Comparison of ENCODE assay signal across 10 cellular contexts in genomic region chr14:90444077-90444696, GRCh38. TPM values are rescaled to one million over a fixed set of nuclear protein-coding genes. Genes with fewer than 3 reads are reported as not detected.
DNase-seq lines count a peak whose midpoint lies in the region; TF ChIP-seq lines count a peak whose summit lies in the region.
"Had no signal": no experiment of that assay in that cellular context is flagged by ENCODE, and none has a peak within 500 bp of the region (broad histone marks: within the 10 kb centered on the region; RNA-seq: fewer than 3 reads in every experiment).

No MANE protein-coding gene starts in this region.

- TF ChIP-seq CTCF in GM10266 (IDR thresholded peaks at IDR 0.05; ENCODE audit: control insufficient read depth, insufficient read depth, low read depth, missing control alignments) (no peak), transverse colon (IDR thresholded peaks at IDR 0.05) (no peak)

- H3K9me3 Mint-ChIP-seq in activated CD4-positive, alpha-beta T cell treated with anti-CD3 and anti-CD28 coated beads, Interleukin-2, amount 10 ng/mL, durations not matched to agents 7 days and 5 days, result peaks cover 3% of the 10 kb centered on the region
- H3K9me3 Mint-ChIP-seq: activated T-helper 2 cell treated with anti-CD3 and anti-CD28 coated beads, Interferon-gamma antibody, Interleukin-2, Interleukin-4, amounts not matched to agents 10 μg/mL and 5 μg/mL and 100 μg/mL, durations not matched to agents 14 hours and 24 hours and 36 hours had no signal

- H3K36me3 ChIP-seq in transverse colon, result no peaks in the 10 kb centered on the region

- no peaks in the 10 kb centered on the region for H3K27me3 ChIP-seq in transverse colon

- TF ChIP-seq EP300 in transverse colon (IDR thresholded peaks at IDR 0.05; ENCODE audit: low read depth), result no peak

- intact Hi-C loops in transverse colon (cut with DNase I; ENCODE audit: low total_unique reads), result no loop called here

- no peak overlapping the region for H3K4me3 Mint-ChIP-seq in activated CD4-positive, alpha-beta T cell treated with anti-CD3 and anti-CD28 coated beads, Interleukin-2, amount 10 ng/mL, durations not matched to agents 7 days and 5 days
- H3K4me3 Mint-ChIP-seq: CD14-positive monocyte had no signal

- 45 to 74% methylated on average over 1 to 6 of the region's 6 CpGs for WGBS in transverse colon (ENCODE audit: low coverage in 1 of 2), 2 donors

- no peak overlapping the region for H3K4me3 ChIP-seq in transverse colon

- H3K9me3 ChIP-seq in transverse colon, result peaks cover 0 to 7% of the 10 kb centered on the region in 2 donors

- DNase-seq in Caki2 (ENCODE audit: low read depth) (peak; percentile 38), NCI-H2107 treated with DMSO at 0.1 percent for 48 hours (lab: John Stamatoyannopoulos, UW; ENCODE audit: unreplicated experiment) (peak; percentile 70), dermis blood vessel endothelial cell (peak; percentile 66), mucosa of gallbladder (ENCODE audit: low spot score) (peak; percentile 24), GM10266 (ENCODE audit: extremely low spot score) (no peak), anterior cingulate cortex (lab: John Stamatoyannopoulos, UW) (no peak), transverse colon (no peak)
- DNase-seq in activated CD4-positive, alpha-beta T cell treated with anti-CD3 and anti-CD28 coated beads, Interleukin-2, amount 10 ng/mL, durations not matched to agents 7 days and 5 days, result no peak

- no peaks in the 10 kb centered on the region for H3K4me1 ChIP-seq in transverse colon

- CTCF ChIA-PET in activated CD4-positive, alpha-beta T cell treated with anti-CD3 and anti-CD28 coated beads, Interleukin-2, amount 10 ng/mL, durations not matched to agents 7 days and 5 days (lab: Charles Lee), result interaction anchor here (0.7 to 1.3 kb wide), 3 partner anchors 12 to 256 kb away, joined by 3 read pairs; no protein-coding TSS in a partner anchor

- in situ Hi-C loops in Caki2 (cut with HindIII; ENCODE audit: low pct_unique_long_range_greater_than_20kb, low sequenced_read_pairs), result no loop called here
- in situ Hi-C loops in transverse colon (cut with MboI; ENCODE audit: low pct_ligation_motif_present in 1 of 4, low pct_unique_long_range_greater_than_20kb in 1 of 4, low sequenced_read_pairs in 3 of 4), result no loop called here

- H3K27ac Mint-ChIP-seq in activated CD4-positive, alpha-beta T cell treated with anti-CD3 and anti-CD28 coated beads, Interleukin-2, amount 10 ng/mL, durations not matched to agents 7 days and 5 days, result no peak overlapping the region
- H3K27ac Mint-ChIP-seq: activated T-helper 2 cell treated with anti-CD3 and anti-CD28 coated beads, Interferon-gamma antibody, Interleukin-2, Interleukin-4, amounts not matched to agents 10 μg/mL and 5 μg/mL and 100 μg/mL, durations not matched to agents 14 hours and 24 hours and 36 hours had no signal

- H3K27me3 Mint-ChIP-seq in activated CD4-positive, alpha-beta T cell treated with anti-CD3 and anti-CD28 coated beads, Interleukin-2, amount 10 ng/mL, durations not matched to agents 7 days and 5 days, result no peaks in the 10 kb centered on the region

- POLR2A ChIA-PET in activated CD4-positive, alpha-beta T cell treated with anti-CD3 and anti-CD28 coated beads, Interleukin-2, amount 10 ng/mL, durations not matched to agents 7 days and 5 days (lab: Charles Lee), result no interaction called here

- H3K27ac ChIP-seq in transverse colon, result no peak overlapping the region

- no peaks in the 10 kb centered on the region for H3K4me1 Mint-ChIP-seq in activated CD4-positive, alpha-beta T cell treated with anti-CD3 and anti-CD28 coated beads, Interleukin-2, amount 10 ng/mL, durations not matched to agents 7 days and 5 days

- TF ChIP-seq POLR2A in transverse colon (IDR thresholded peaks at IDR 0.05), result no peak

- H3K36me3 Mint-ChIP-seq in activated CD4-positive, alpha-beta T cell treated with anti-CD3 and anti-CD28 coated beads, Interleukin-2, amount 10 ng/mL, durations not matched to agents 7 days and 5 days (ENCODE audit: low read depth), result no peaks in the 10 kb centered on the region
- H3K36me3 Mint-ChIP-seq: CD14-positive monocyte had no signal

RNA-seq across cellular contexts. Expression of gene CALM1, which starts 47.4 kb away (rescaled TPM):
- 308 and 396 TPM in 2 replicates for total RNA-seq in Caki2 (2014; rRNA removed; shearing (Covaris generic); ENCODE audit: low replicate concordance)
- 551 and 736 TPM in 2 replicates for total RNA-seq in dermis blood vessel endothelial cell
- total RNA-seq in mucosa of gallbladder, result 713 TPM
- total RNA-seq in activated CD4-positive, alpha-beta T cell treated with anti-CD3 and anti-CD28 coated beads, Interleukin-2, amount 10 ng/mL, durations not matched to agents 7 days and 5 days, result 100 to 1,000 TPM; 859 to 914 TPM
- total RNA-seq in transverse colon, result 1,000 to 10,000 TPM in 1 of 4 donors, 100 to 1,000 TPM in 3; 297 to 1,199 (median 723) TPM

Comparison
In these comparisons a context has a peak if more than half of its experiments do, and no peak if none do; other contexts are left out.
1. DNase-seq: peak in Caki2 (single experiment), NCI-H2107 treated with DMSO at 0.1 percent for 48 hours (single experiment), dermis blood vessel endothelial cell (single experiment) and mucosa of gallbladder (single experiment); none in GM10266 (single experiment), anterior cingulate cortex (0 of 58), activated CD4-positive, alpha-beta T cell treated with anti-CD3 and anti-CD28 coated beads, Interleukin-2, amount 10 ng/mL, durations not matched to agents 7 days and 5 days (single experiment) and transverse colon (single experiment).